Comparison of ENCODE assay signal across 20 cellular contexts in genomic region chr14:68103841-68104240, GRCh38.
DNase-seq lines count a peak whose midpoint lies in the region; ATAC-seq, FAIRE-seq and TF ChIP-seq lines count a peak whose summit lies in the region.
"Had no signal": no experiment of that assay in that cellular context is flagged by ENCODE, and none has a peak within 500 bp of the region (broad histone marks: within the 10 kb centered on the region; RNA-seq: fewer than 3 reads in every experiment).

No MANE protein-coding gene starts in this region.

- DNase-seq in A549 (ENCODE audit: low read depth in 1 of 2, low spot score in 1 of 2) (no peak), Panc1 (ENCODE audit: low read depth, low spot score) (no peak), epithelial cell of esophagus (ENCODE audit: low read depth) (peak; percentile 23), nephron progenitor cell (no peak), G401 (ENCODE audit: low spot score) (no peak), DMS114 treated with DMSO at 0.1 percent for 48 hours (lab: John Stamatoyannopoulos, UW; ENCODE audit: unreplicated experiment) (no peak), occipital lobe (lab: John Stamatoyannopoulos, UW) (no peak)
- no peak for DNase-seq in activated T-cell treated with anti-CD3 and anti-CD28 coated beads, Interleukin-2, amount 50 U/mL, for 72 hours
- DNase-seq: DMS53, esophagus squamous epithelium, heart left ventricle, kidney, NCI-H1092 treated with DMSO at 0.1 percent for 48 hours, NCI-H2171, NCI-H774, spleen had no signal

- peaks cover 49% of the 10 kb centered on the region for H3K9me3 Mint-ChIP-seq in nephron progenitor cell
- peaks cover 17 to 20% of the 10 kb centered on the region in 2 donors for H3K9me3 Mint-ChIP-seq in activated T-cell treated with anti-CD3 and anti-CD28 coated beads, Interleukin-2, amount 50 U/mL, for 72 hours

- peaks cover 3% of the 10 kb centered on the region for H3K27me3 Mint-ChIP-seq in nephron progenitor cell (ENCODE audit: low read depth, poor library complexity)
- no peaks in the 10 kb centered on the region for H3K27me3 Mint-ChIP-seq in activated T-cell treated with anti-CD3 and anti-CD28 coated beads, Interleukin-2, amount 50 U/mL, for 72 hours (ENCODE audit: low read depth)
- H3K27me3 Mint-ChIP-seq: activated T-helper 17 cell treated with anti-CD3 and anti-CD28 coated beads, Interleukin-2, amount 50 U/mL, for 72 hours; dendritic cell treated with granulocyte-macrophage colony-stimulating factor and Interleukin-4, amounts not matched to agents 40 ng/mL and 50 ng/mL, for 4 days had no signal

- 0 out of 3 replicates have a peak overlapping the region, but pooled peaks have one; percentile 21 for H3K4me2 ChIP-seq in A549

- peak overlapping the region; percentile 80 for H3K27ac Mint-ChIP-seq in nephron progenitor cell
- no peak overlapping the region for H3K27ac Mint-ChIP-seq in activated T-cell treated with anti-CD3 and anti-CD28 coated beads, Interleukin-2, amount 50 U/mL, for 72 hours
- H3K27ac Mint-ChIP-seq: activated T-helper 17 cell treated with anti-CD3 and anti-CD28 coated beads, Interleukin-2, amount 50 U/mL, for 72 hours; dendritic cell treated with granulocyte-macrophage colony-stimulating factor and Interleukin-4, amounts not matched to agents 40 ng/mL and 50 ng/mL, for 4 days; stimulated activated effector memory CD8-positive, alpha-beta T cell treated with anti-CD3 and anti-CD28 coated beads, Interleukin-12 subunit alpha, Interleukin-12 subunit beta, amount 100 ng/mL, for 72 hours had no signal

- H3K4me1 ChIP-seq in A549 (peaks cover 19% of the 10 kb centered on the region), Panc1 (ENCODE audit: control insufficient read depth, insufficient read depth, low read length) (no peaks in the 10 kb centered on the region)
- H3K4me1 ChIP-seq: spleen had no signal

- TF ChIP-seq EP300 in A549 (IDR thresholded peaks at IDR 0.05), result no peak

- H3K36me3 Mint-ChIP-seq in nephron progenitor cell (ENCODE audit: low read depth), result peaks cover 51% of the 10 kb centered on the region
- peaks cover 13 to 34% of the 10 kb centered on the region in 2 donors for H3K36me3 Mint-ChIP-seq in activated T-cell treated with anti-CD3 and anti-CD28 coated beads, Interleukin-2, amount 50 U/mL, for 72 hours (ENCODE audit: insufficient read depth in 2 of 2)
- H3K36me3 Mint-ChIP-seq: stimulated activated effector memory CD8-positive, alpha-beta T cell treated with anti-CD3 and anti-CD28 coated beads, Interleukin-12 subunit alpha, Interleukin-12 subunit beta, amount 100 ng/mL, for 72 hours had no signal

- H3K9me3 ChIP-seq in A549, result peaks cover 45% of the 10 kb centered on the region
- peaks cover 8% of the 10 kb centered on the region; the same call in 1 of the 2 replicates for H3K9me3 ChIP-seq in Panc1 (ENCODE audit: control insufficient read depth, insufficient read depth, low read depth, low read length)

- no peak for TF ChIP-seq RAD21 in A549 (conservative IDR thresholded peaks at IDR 0.05 in 1 of 2, IDR thresholded peaks at IDR 0.05 in 1 of 2)

- intact Hi-C loops in Panc1 (cut with micrococcal nuclease; ENCODE audit: unreplicated experiment), result no loop called here

- in situ Hi-C loops in Panc1 (cut with HindIII; ENCODE audit: low pct_unique_long_range_greater_than_20kb, low sequenced_read_pairs), result no loop called here
- in situ Hi-C loops in G401 (cut with HindIII; ENCODE audit: low sequenced_read_pairs), result no loop called here

- no peak for ATAC-seq in A549
- no peak for ATAC-seq in Panc1
- ATAC-seq in activated T-cell treated with anti-CD3 and anti-CD28 coated beads, Interleukin-2, amount 50 U/mL, for 72 hours (replicated peaks in 1 of 2), result no peak
- ATAC-seq: activated T-helper 17 cell treated with anti-CD3 and anti-CD28 coated beads, Interleukin-2, amount 50 U/mL, for 72 hours; stimulated activated effector memory CD8-positive, alpha-beta T cell treated with anti-CD3 and anti-CD28 coated beads, Interleukin-12 subunit alpha, Interleukin-12 subunit beta, amount 100 ng/mL, for 72 hours had no signal

- no peak overlapping the region for H3K4me3 Mint-ChIP-seq in nephron progenitor cell
- H3K4me3 Mint-ChIP-seq in activated T-cell treated with anti-CD3 and anti-CD28 coated beads, Interleukin-2, amount 50 U/mL, for 72 hours, result no peak overlapping the region
- H3K4me3 Mint-ChIP-seq: activated T-helper 17 cell treated with anti-CD3 and anti-CD28 coated beads, Interleukin-2, amount 50 U/mL, for 72 hours; dendritic cell treated with granulocyte-macrophage colony-stimulating factor and Interleukin-4, amounts not matched to agents 40 ng/mL and 50 ng/mL, for 4 days; stimulated activated effector memory CD8-positive, alpha-beta T cell treated with anti-CD3 and anti-CD28 coated beads, Interleukin-12 subunit alpha, Interleukin-12 subunit beta, amount 100 ng/mL, for 72 hours had no signal

- TF ChIP-seq CTCF in A549 (IDR thresholded peaks at IDR 0.05) (no peak), Panc1 (IDR thresholded peaks at IDR 0.05) (no peak), epithelial cell of esophagus (IDR thresholded peaks at IDR 0.05; ENCODE audit: insufficient read depth, low read depth, low read length, missing control alignments) (no peak), nephron progenitor cell (IDR thresholded peaks at IDR 0.05) (no peak)

- no peak for TF ChIP-seq POLR2A in A549 (IDR thresholded peaks at IDR 0.05; ENCODE audit: low read length)

- POLR2A ChIA-PET in A549 (lab: Yijun Ruan, JAX), result no interaction called here
- POLR2A ChIA-PET in Panc1 (lab: Charles Lee), result no interaction called here

- H3K4me3 ChIP-seq in A549, result no peak overlapping the region
- no peak overlapping the region for H3K4me3 ChIP-seq in Panc1 (ENCODE audit: low read depth in 2 of 2, low read length in 2 of 2)
- H3K4me3 ChIP-seq in epithelial cell of esophagus (ENCODE audit: low read length), result no peak overlapping the region
- H3K4me3 ChIP-seq: esophagus squamous epithelium, heart left ventricle, spleen had no signal

- H3K36me3 ChIP-seq in Panc1 (ENCODE audit: control insufficient read depth, insufficient read depth, low read length), result no peaks in the 10 kb centered on the region
- H3K36me3 ChIP-seq: heart left ventricle had no signal

- CTCF ChIA-PET in A549 (lab: Yijun Ruan, JAX) (interaction anchor here (1.5 kb wide), 1 partner anchor 159 kb away, joined by 4 read pairs; no protein-coding TSS in a partner anchor), Panc1 (lab: Charles Lee) (no interaction called here)

- no TSS peak for BruUV-seq in Panc1 (replicated peaks; lab: Mats Ljungman, UMichigan)

- H3K27ac ChIP-seq in A549, result peak overlapping the region; percentile 60 to 65
- peak overlapping the region; percentile 34; the same call in 1 of the 2 replicates for H3K27ac ChIP-seq in Panc1 (ENCODE audit: low read length)
- H3K27ac ChIP-seq: spleen, VCaP had no signal

- no peaks in the 10 kb centered on the region for H3K27me3 ChIP-seq in Panc1 (ENCODE audit: control insufficient read depth, insufficient read depth, low read length)
- H3K27me3 ChIP-seq: esophagus squamous epithelium, spleen had no signal

- 90% methylated on average over 3 of the region's 3 CpGs for WGBS in A549 (ENCODE audit: missing lambda C conversion rate)

- no peak for FAIRE-seq in A549 (lab: Jason Lieb, UNC)
- FAIRE-seq: kidney had no signal

- H3K4me1 Mint-ChIP-seq in nephron progenitor cell, result peaks cover 20% of the 10 kb centered on the region
- no peaks in the 10 kb centered on the region for H3K4me1 Mint-ChIP-seq in activated T-cell treated with anti-CD3 and anti-CD28 coated beads, Interleukin-2, amount 50 U/mL, for 72 hours (ENCODE audit: low read depth)
- H3K4me1 Mint-ChIP-seq: activated T-helper 17 cell treated with anti-CD3 and anti-CD28 coated beads, Interleukin-2, amount 50 U/mL, for 72 hours; stimulated activated effector memory CD8-positive, alpha-beta T cell treated with anti-CD3 and anti-CD28 coated beads, Interleukin-12 subunit alpha, Interleukin-12 subunit beta, amount 100 ng/mL, for 72 hours had no signal

TF ChIP-seq in A549, 52 proteins besides CTCF, POLR2A, EP300 and RAD21:
- TF ChIP-seq TP53 (CRISPR knock-in tag; IDR thresholded peaks at IDR 0.05) (no peak), CBX8 (IDR thresholded peaks at IDR 0.05) (no peak), ZNF302 (CRISPR knock-in tag; IDR thresholded peaks at IDR 0.05) (no peak), HMGXB4 (CRISPR knock-in tag; IDR thresholded peaks at IDR 0.05; ENCODE audit: borderline replicate concordance) (no peak), ZFP36 (IDR thresholded peaks at IDR 0.05; ENCODE audit: borderline replicate concordance, partially characterized antibody) (no peak), HEYL (CRISPR knock-in tag; IDR thresholded peaks at IDR 0.05) (no peak), BHLHE40 (IDR thresholded peaks at IDR 0.05; ENCODE audit: low read depth, low read length) (no peak), RCOR1 (IDR thresholded peaks at IDR 0.05; ENCODE audit: low read depth, low read length) (no peak), RFX5 (IDR thresholded peaks at IDR 0.05) (no peak), MAX (IDR thresholded peaks at IDR 0.05) (no peak), E2F6 (IDR thresholded peaks at IDR 0.05; ENCODE audit: borderline replicate concordance, low read depth) (no peak), CHD2 (IDR thresholded peaks at IDR 0.05; ENCODE audit: low read length, partially characterized antibody) (no peak), NR3C1 (IDR thresholded peaks at IDR 0.05) (no peak)
